ENCODE assay signal across 1 cellular context in the genomic region with DNA sequence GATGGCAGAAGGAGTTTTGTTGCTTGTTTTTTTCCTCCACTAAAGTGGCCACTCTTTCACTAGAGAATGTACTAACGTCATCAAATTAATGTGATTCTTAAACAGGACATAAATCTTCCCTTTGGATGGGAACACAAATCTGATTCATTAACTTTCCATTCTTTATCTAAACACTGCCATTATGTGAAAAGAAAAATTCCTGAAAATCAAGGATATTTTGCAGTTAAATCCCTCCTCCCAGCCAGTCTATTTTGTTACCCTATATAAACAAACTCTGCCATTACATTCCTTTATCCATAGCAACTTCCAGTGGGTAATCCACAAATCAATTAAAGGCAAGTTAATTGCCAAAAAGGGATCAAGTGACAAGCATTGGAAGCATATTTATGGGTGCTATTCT.
TF ChIP-seq lines count a peak whose summit lies in the region.

No MANE protein-coding gene starts in this region.

TF ChIP-seq in HEK293, 187 proteins besides CTCF, POLR2A, EP300 and RAD21 (continued from another document):
- TF ChIP-seq AEBP2 (tag by site-specific recombination; IDR thresholded peaks at IDR 0.05; ENCODE audit: borderline replicate concordance) (no peak), ZBTB17 (tag by site-specific recombination; IDR thresholded peaks at IDR 0.05) (peak; percentile 64)
